25 cellular contexts compared by ENCODE assay signal in genomic region chr13:105083986-105084385, GRCh38.
DNase-seq lines count a peak whose midpoint lies in the region; ATAC-seq, FAIRE-seq and TF ChIP-seq lines count a peak whose summit lies in the region.
"Had no signal": no experiment of that assay in that cellular context is flagged by ENCODE, and none has a peak within 500 bp of the region (broad histone marks: within the 10 kb centered on the region; RNA-seq: fewer than 3 reads in every experiment).

No MANE protein-coding gene starts in this region.

- RAD21 ChIA-PET in GM12878 (lab: Charles Lee; ENCODE audit: unreplicated experiment), result no interaction called here

- no peaks in the 10 kb centered on the region for H3K4me1 ChIP-seq in GM12878 (ENCODE audit: control insufficient read depth, insufficient read depth, low read length)
- H3K4me1 ChIP-seq: esophagus squamous epithelium, SJSA1 had no signal

- TF ChIP-seq CTCF in GM12878 (IDR thresholded peaks at IDR 0.05 in 2 of 3, conservative IDR thresholded peaks at IDR 0.05 in 1 of 3; ENCODE audit: control insufficient read depth in 2 of 3, extremely low read depth in 1 of 3, insufficient read depth in 1 of 3, low read depth in 3 of 3, low read length in 3 of 3), result no peak

- no peaks in the 10 kb centered on the region for H3K79me2 ChIP-seq in GM12878 (ENCODE audit: control insufficient read depth, insufficient read depth, low read length)

- no peak overlapping the region for H3K4me2 ChIP-seq in GM12878 (ENCODE audit: control insufficient read depth, insufficient read depth)

- H3K9me3 ChIP-seq in GM12878 (replicated peaks; ENCODE audit: control insufficient read depth, insufficient read depth, low read length), result no peaks in the 10 kb centered on the region; the same call in 2 of the 3 replicates
- H3K9me3 ChIP-seq: esophagus squamous epithelium, SJSA1 had no signal

- SMC1A ChIA-PET in GM12878 (lab: Charles Lee; ENCODE audit: uncharacterized antibody, unreplicated experiment), result no interaction called here

- no peaks in the 10 kb centered on the region for H3K27me3 ChIP-seq in GM12878 (replicated peaks in 1 of 2; ENCODE audit: control insufficient read depth in 2 of 2, insufficient read depth in 2 of 2, low read length in 1 of 2)
- H3K27me3 ChIP-seq: esophagus squamous epithelium, SJSA1 had no signal

- FAIRE-seq in H54 (lab: Jason Lieb, UNC) (peak; percentile 20), GM12878 (lab: Jason Lieb, UNC) (peak; percentile 27)
- FAIRE-seq: islet of Langerhans, RCC 7860, urothelium cell line had no signal

- TF ChIP-seq EP300 in GM12878 (IDR thresholded peaks at IDR 0.05; ENCODE audit: borderline replicate concordance in 1 of 2, control insufficient read depth in 1 of 2, low read depth in 2 of 2, low read length in 2 of 2), result no peak

- H3K27ac ChIP-seq in GM12878 (ENCODE audit: control insufficient read depth, insufficient read depth), result no peak overlapping the region
- H3K27ac ChIP-seq: esophagus squamous epithelium, SJSA1 had no signal

- TF ChIP-seq POLR2A in H54 (IDR thresholded peaks at IDR 0.05; ENCODE audit: low read depth, low read length), result no peak
- TF ChIP-seq POLR2A in GM12878 (IDR thresholded peaks at IDR 0.05; ENCODE audit: low read depth, low read length), result no peak

- no peaks in the 10 kb centered on the region for H4K20me1 ChIP-seq in GM12878 (ENCODE audit: control insufficient read depth, insufficient read depth)

- 4% methylated on average over 3 of the region's 3 CpGs for WGBS in GM12878 (ENCODE audit: insufficient coverage, insufficient replicate concordance, low lambda C conversion rate, missing lambda C conversion rate)

- no peak overlapping the region; the same call in 1 of the 2 replicates for H2AFZ ChIP-seq in GM12878 (ENCODE audit: control insufficient read depth, low read depth, low read length)

- no peak overlapping the region for H3K4me3 ChIP-seq in GM12878
- H3K4me3 ChIP-seq: esophagus squamous epithelium, SJSA1 had no signal

- no peaks in the 10 kb centered on the region for H3K36me3 ChIP-seq in GM12878 (ENCODE audit: control insufficient read depth in 2 of 2, insufficient read depth in 2 of 2, low read length in 1 of 2)
- H3K36me3 ChIP-seq: esophagus squamous epithelium, SJSA1 had no signal

- POLR2A ChIA-PET in GM12878 (lab: Charles Lee), result no interaction called here

- intact Hi-C loops in GM12878 (cut with micrococcal nuclease; ENCODE audit: unreplicated experiment), result no loop called here

- in situ Hi-C loops in GM12878 (cut with MboI), result no loop called here

- H3K9ac ChIP-seq in GM12878 (ENCODE audit: control insufficient read depth, insufficient read depth, low read length), result no peak overlapping the region

- CTCF ChIA-PET in GM12878 (lab: Yijun Ruan, JAX), result no interaction called here

- no peak for ATAC-seq in GM12878
- no peak for ATAC-seq in HG02938 (IDR thresholded peaks at IDR 0.05; ENCODE audit: unreplicated experiment)
- ATAC-seq: natural killer cell had no signal

- no peak for TF ChIP-seq RAD21 in GM12878 (IDR thresholded peaks at IDR 0.05; ENCODE audit: insufficient read depth, low read depth, low read length)

- BruUV-seq in GM12878 (replicated peaks; lab: Mats Ljungman, UMichigan), result no TSS peak

- DNase-seq in H54 (ENCODE audit: insufficient read length, low spot score) (no peak), NCI-H446 (lab: John Stamatoyannopoulos, UW) (peak; percentile 2 to 34), GM12878 (ENCODE audit: low read depth, low spot score) (no peak), myocyte (ENCODE audit: low read depth) (peak; percentile 15), foreskin melanocyte (no peak), activated T-cell treated with anti-CD3 and anti-CD28 coated beads for 4 hours (no peak)
- DNase-seq: activated gamma-delta T cell; activated naive CD8-positive, alpha-beta T cell treated with anti-CD3 and anti-CD28 coated beads, Interleukin-2, amount 10 ng/mL, durations not matched to agents 7 days and 5 days; CD4-positive, alpha-beta T cell; central memory CD4-positive, alpha-beta T cell; EL; endodermal cell; esophagus squamous epithelium; IMR-90; midbrain; natural killer cell; NCI-H1105; NCI-H2029 treated with DMSO at 0.1 percent for 48 hours; stimulated activated naive CD4-positive, alpha-beta T cell treated with Interleukin-2 at 50 U/mL for 16 hours; T-helper 2 cell had no signal

TF ChIP-seq in GM12878, 131 proteins besides CTCF, POLR2A, EP300 and RAD21:
- no peak for TF ChIP-seq USF2 (IDR thresholded peaks at IDR 0.05; ENCODE audit: borderline replicate concordance, low read depth, low read length)
- no peak for TF ChIP-seq TBL1XR1 (IDR thresholded peaks at IDR 0.05; ENCODE audit: low read depth, low read length)
- TF ChIP-seq MYC (IDR thresholded peaks at IDR 0.05; ENCODE audit: insufficient read depth, insufficient read length, insufficient replicate concordance, low read length, severe bottlenecking), result no peak
- no peak for TF ChIP-seq GATAD2B (conservative IDR thresholded peaks at IDR 0.05; ENCODE audit: low read depth)
- TF ChIP-seq NBN (IDR thresholded peaks at IDR 0.05), result no peak
- no peak for TF ChIP-seq RUNX3 (IDR thresholded peaks at IDR 0.05; ENCODE audit: low read length)
- TF ChIP-seq SMARCA5 (IDR thresholded peaks at IDR 0.05), result no peak
- no peak for TF ChIP-seq ATF3 (IDR thresholded peaks at IDR 0.05; ENCODE audit: borderline replicate concordance, extremely low read depth, low read depth, low read length)
- no peak for TF ChIP-seq USF1 (IDR thresholded peaks at IDR 0.05; ENCODE audit: borderline replicate concordance, extremely low read length, insufficient read depth, low read depth, low read length)

Comparison
In these comparisons a context has a peak if more than half of its experiments do, and no peak if none do; other contexts are left out.
1. DNase-seq: peak in NCI-H446 (2 of 2) and myocyte (single experiment); none in H54 (single experiment), GM12878 (single experiment), foreskin melanocyte (single experiment) and activated T-cell treated with anti-CD3 and anti-CD28 coated beads for 4 hours (single experiment).